In the genomic region with DNA sequence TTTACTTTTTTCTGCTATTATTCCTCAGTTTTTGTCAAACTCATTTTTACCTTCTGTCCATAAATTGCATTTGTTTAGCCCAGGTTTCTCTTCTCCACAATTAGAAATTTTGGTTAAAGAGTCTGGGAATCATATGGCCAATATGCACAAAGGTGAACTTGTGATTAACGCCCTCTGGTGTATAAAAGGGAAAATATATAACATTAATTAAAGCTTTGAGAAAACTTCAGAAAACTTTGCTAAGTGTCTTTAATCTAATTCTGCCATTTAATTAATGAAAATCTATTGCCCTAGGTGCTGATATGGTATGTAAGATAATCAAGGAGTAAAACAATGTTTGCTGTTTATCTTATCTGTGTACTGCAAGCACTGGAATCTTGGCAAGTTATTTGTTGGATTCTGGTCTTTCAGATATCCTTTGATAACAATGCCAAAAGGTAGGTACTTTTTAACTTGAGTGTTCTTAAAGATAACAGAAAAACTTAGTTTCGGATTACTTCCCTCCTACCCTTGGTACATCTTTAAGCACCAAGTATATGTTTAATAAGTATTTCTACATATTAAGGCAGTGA, we compare ENCODE assay signal across 14 cellular contexts.
DNase-seq lines count a peak whose midpoint lies in the region; ATAC-seq and TF ChIP-seq lines count a peak whose summit lies in the region.
"Had no signal": no experiment of that assay in that cellular context is flagged by ENCODE, and none has a peak within 500 bp of the region (broad histone marks: within the 10 kb centered on the region; RNA-seq: fewer than 3 reads in every experiment).

No MANE protein-coding gene starts in this region.

- peaks cover 8% of the 10 kb centered on the region for H3K27me3 Mint-ChIP-seq in CD4-positive, alpha-beta T cell

- peaks cover 0 to 9% (median 0%) of the 10 kb centered on the region in 3 donors for H3K9me3 ChIP-seq in body of pancreas
- peaks cover 9% of the 10 kb centered on the region for H3K9me3 ChIP-seq in mesenchymal stem cell (ENCODE audit: control insufficient read depth, low read length)
- no peaks in the 10 kb centered on the region for H3K9me3 ChIP-seq in CD4-positive, alpha-beta T cell (ENCODE audit: control insufficient read depth, low read length)
- H3K9me3 ChIP-seq in spleen, result peaks cover 0 to 26% (median 17%) of the 10 kb centered on the region in 8 donors
- H3K9me3 ChIP-seq: ascending aorta, thoracic aorta had no signal

- H3K14ac ChIP-seq in mesenchymal stem cell (ENCODE audit: low read length in 2 of 2), result no peak overlapping the region

- no peaks in the 10 kb centered on the region for H3K36me3 Mint-ChIP-seq in CD4-positive, alpha-beta T cell (ENCODE audit: low read depth)
- H3K36me3 Mint-ChIP-seq: natural killer cell had no signal

- H3K27me3 ChIP-seq in body of pancreas (no peaks in the 10 kb centered on the region), mesenchymal stem cell (ENCODE audit: control insufficient read depth in 1 of 2, insufficient read depth in 1 of 2, low read length in 2 of 2) (no peaks in the 10 kb centered on the region), spleen (replicated peaks in 1 of 7) (no peaks in the 10 kb centered on the region)
- H3K27me3 ChIP-seq in CD4-positive, alpha-beta T cell (ENCODE audit: control insufficient read depth, insufficient read depth, low read length), result no peaks in the 10 kb centered on the region
- H3K27me3 ChIP-seq: ascending aorta had no signal

- H2AFZ ChIP-seq in mesenchymal stem cell (ENCODE audit: low read depth, low read length), result no peak overlapping the region

- no peak for ATAC-seq in body of pancreas
- ATAC-seq in CD4-positive, alpha-beta T cell (ENCODE audit: poor library complexity), result no peak
- ATAC-seq in HG03354 (IDR thresholded peaks at IDR 0.05; ENCODE audit: poor library complexity, severe bottlenecking, unreplicated experiment), result no peak
- ATAC-seq: natural killer cell had no signal

- H3K4me3 Mint-ChIP-seq in CD4-positive, alpha-beta T cell, result no peak overlapping the region
- H3K4me3 Mint-ChIP-seq: natural killer cell had no signal

- intact Hi-C loops in body of pancreas (cut with DNase I) (no loop called here), spleen (cut with DNase I; ENCODE audit: low total_unique reads) (no loop called here)
- intact Hi-C loops in CD4-positive, alpha-beta T cell (cut with DNase I, micrococcal nuclease), result no loop called here

- CTCF ChIA-PET in CD4-positive, alpha-beta T cell (lab: Charles Lee), result no interaction called here

- no peak overlapping the region for H3K27ac Mint-ChIP-seq in CD4-positive, alpha-beta T cell
- H3K27ac Mint-ChIP-seq: natural killer cell had no signal

- H3K36me3 ChIP-seq in body of pancreas (replicated peaks in 1 of 2; ENCODE audit: insufficient read depth in 1 of 2, low read depth in 2 of 2) (no peaks in the 10 kb centered on the region), mesenchymal stem cell (ENCODE audit: control insufficient read depth in 1 of 2, insufficient read depth in 2 of 2, low read depth in 1 of 2, low read length in 2 of 2) (no peaks in the 10 kb centered on the region), spleen (no peaks in the 10 kb centered on the region)
- H3K36me3 ChIP-seq: ascending aorta, thoracic aorta had no signal

- TF ChIP-seq CTCF in body of pancreas (IDR thresholded peaks at IDR 0.05) (peak in 5 of 7 experiments; percentile 25 to 32 (median 30)), spleen (IDR thresholded peaks at IDR 0.05 in 8 of 11, conservative IDR thresholded peaks at IDR 0.05 in 3 of 11) (peak in 2 of 11 experiments; percentile 11 to 15)
- TF ChIP-seq CTCF in CD4-positive, alpha-beta T cell (IDR thresholded peaks at IDR 0.05), result no peak

- H3K9ac ChIP-seq in mesenchymal stem cell (ENCODE audit: low read length), result no peak overlapping the region

- no peak overlapping the region for H4K8ac ChIP-seq in mesenchymal stem cell (ENCODE audit: low read length)

- H3K27ac ChIP-seq in body of pancreas, result no peak overlapping the region
- H3K27ac ChIP-seq in mesenchymal stem cell (ENCODE audit: low read length, poor library complexity, severe bottlenecking), result no peak overlapping the region
- no peak overlapping the region for H3K27ac ChIP-seq in CD4-positive, alpha-beta T cell (ENCODE audit: low read depth, low read length)
- no peak overlapping the region for H3K27ac ChIP-seq in spleen
- H3K27ac ChIP-seq: ascending aorta, thoracic aorta had no signal

- H3K18ac ChIP-seq in mesenchymal stem cell (ENCODE audit: low read depth in 1 of 2, low read length in 2 of 2), result no peak overlapping the region

- H3K4me1 ChIP-seq in body of pancreas, result peaks cover 4% of the 10 kb centered on the region
- H3K4me1 ChIP-seq in mesenchymal stem cell (ENCODE audit: control insufficient read depth, insufficient read depth, low read depth, low read length), result no peaks in the 10 kb centered on the region
- no peaks in the 10 kb centered on the region for H3K4me1 ChIP-seq in spleen
- H3K4me1 ChIP-seq: ascending aorta had no signal

- no peak overlapping the region for H2BK120ac ChIP-seq in mesenchymal stem cell (ENCODE audit: low read depth, low read length)

- WGBS in body of pancreas, 2 donors, result 5 to 11% methylated on average over 2 of the region's 2 CpGs
- WGBS in mesenchymal stem cell, result no CpG with 5 or more reads among the region's 2 CpGs
- WGBS in spleen, 5 donors, result 56 to 71% (median 61%) methylated on average over 2 of the region's 2 CpGs

- H2AK5ac ChIP-seq in mesenchymal stem cell (ENCODE audit: low read length, severe bottlenecking), result no peak overlapping the region

- no peak overlapping the region for H3K4ac ChIP-seq in mesenchymal stem cell (ENCODE audit: low read depth in 1 of 2, low read length in 2 of 2)

- no peaks in the 10 kb centered on the region for H3K79me1 ChIP-seq in mesenchymal stem cell (replicated peaks; ENCODE audit: low read length, poor library complexity, severe bottlenecking)

- no peak overlapping the region for H3K4me2 ChIP-seq in mesenchymal stem cell (ENCODE audit: low read length, poor library complexity, severe bottlenecking)

- no peak overlapping the region for H2BK15ac ChIP-seq in mesenchymal stem cell (ENCODE audit: low read depth, poor library complexity, severe bottlenecking)

- no peak overlapping the region for H3K4me3 ChIP-seq in body of pancreas
- no peak overlapping the region for H3K4me3 ChIP-seq in mesenchymal stem cell (ENCODE audit: insufficient read depth in 1 of 2, low read depth in 1 of 2, low read length in 2 of 2)
- no peak overlapping the region for H3K4me3 ChIP-seq in spleen
- H3K4me3 ChIP-seq: ascending aorta, thoracic aorta had no signal

- peaks cover 5% of the 10 kb centered on the region for H3K9me3 Mint-ChIP-seq in CD4-positive, alpha-beta T cell

- no peak overlapping the region for H3K23ac ChIP-seq in mesenchymal stem cell (ENCODE audit: low read length in 2 of 2)

- no peak overlapping the region for H4K91ac ChIP-seq in mesenchymal stem cell (ENCODE audit: low read length)

- POLR2A ChIA-PET in CD4-positive, alpha-beta T cell (lab: Charles Lee), result no interaction called here

- no peaks in the 10 kb centered on the region for H3K4me1 Mint-ChIP-seq in CD4-positive, alpha-beta T cell (ENCODE audit: low read depth)
- H3K4me1 Mint-ChIP-seq: natural killer cell had no signal

- no peak for TF ChIP-seq POLR2A in body of pancreas (IDR thresholded peaks at IDR 0.05)
- no peak for TF ChIP-seq POLR2A in spleen (IDR thresholded peaks at IDR 0.05)

- no peak overlapping the region for H2BK5ac ChIP-seq in mesenchymal stem cell (ENCODE audit: low read depth, low read length, poor library complexity, severe bottlenecking)

- no peak overlapping the region for H2BK12ac ChIP-seq in mesenchymal stem cell (ENCODE audit: low read length in 2 of 2)

- DNase-seq in DMS53 treated with DMSO at 0.1 percent for 48 hours (lab: John Stamatoyannopoulos, UW; ENCODE audit: unreplicated experiment) (peak; percentile 7), Kasumi-1 (lab: John Stamatoyannopoulos, UW) (peak; percentile 49 to 62), body of pancreas (no peak), mesenchymal stem cell (peak; percentile 12), iPS-NIHi7 (ENCODE audit: extremely low spot score) (no peak), spleen (no peak)
- DNase-seq in CD4-positive, alpha-beta T cell, result no peak
- DNase-seq: activated CD4-positive, alpha-beta T cell treated with anti-CD3 and anti-CD28 coated beads, Interleukin-2, amount 50 U/mL, for 4 hours; natural killer cell; NCI-H1092 treated with DMSO at 0.1 percent for 48 hours; SHP77 treated with DMSO at 0.1 percent for 48 hours had no signal

Comparison
In these comparisons a context has a peak if more than half of its experiments do, and no peak if none do; other contexts are left out.
1. DNase-seq: peak in DMS53 treated with DMSO at 0.1 percent for 48 hours (single experiment), Kasumi-1 (2 of 2) and mesenchymal stem cell (single experiment); none in body of pancreas (0 of 4), iPS-NIHi7 (single experiment), CD4-positive, alpha-beta T cell (0 of 10) and spleen (single experiment).